4 cellular contexts compared by ENCODE assay signal in genomic region chr1:225970592-225971157, GRCh38. TPM values are rescaled to one million over a fixed set of nuclear protein-coding genes. Genes with fewer than 3 reads are reported as not detected.
"Had no signal": no experiment of that assay in that cellular context is flagged by ENCODE, and none has a peak within 500 bp of the region (broad histone marks: within the 10 kb centered on the region; RNA-seq: fewer than 3 reads in every experiment).

No MANE protein-coding gene starts in this region.

RNA-seq across cellular contexts. Expression of gene LEFTY2, which starts 29.7 kb away (rescaled TPM):
- total RNA-seq: GM23248, H4, HFFc6, HT1080 had no signal
